Comparison of ENCODE assay signal across 8 cellular contexts in genomic region chr14:75127474-75127820, GRCh38. TPM values are rescaled to one million over a fixed set of nuclear protein-coding genes. Genes with fewer than 3 reads are reported as not detected.
DNase-seq lines count a peak whose midpoint lies in the region; ATAC-seq, FAIRE-seq and TF ChIP-seq lines count a peak whose summit lies in the region.
"Not testable (repeated sequence)": the region's sequence is repeated elsewhere in the genome, so short reads cannot be mapped to it uniquely, and the experiment has no call there.

No MANE protein-coding gene starts in this region.

- H3K27me3 ChIP-seq in BJ (ENCODE audit: control insufficient read depth, insufficient read depth, low read length); endocrine pancreas (ENCODE audit: control insufficient read depth, insufficient read depth, low read length); keratinocyte (ENCODE audit: control insufficient read depth, extremely low read depth, insufficient read depth, low read length); neuron (ENCODE audit: insufficient read depth, low read length); stomach smooth muscle (ENCODE audit: control insufficient read depth in 1 of 2, insufficient read depth in 2 of 2, low read length in 2 of 2): not testable (repeated sequence)

- H3K9me1 ChIP-seq in keratinocyte (ENCODE audit: control insufficient read depth, extremely low read depth, insufficient read depth, low read length) = not testable (repeated sequence)

- dilution Hi-C loops in keratinocyte (cut with MboI; ENCODE audit: extremely low pct_ligation_motif_present, low sequenced_read_pairs) = not testable (repeated sequence)

- peak overlapping the region; percentile 87 for H2AFZ ChIP-seq in keratinocyte (ENCODE audit: control insufficient read depth, low read length)
- H2AFZ ChIP-seq in neuron (ENCODE audit: low read depth, low read length) = not testable (repeated sequence)

- ATAC-seq in activated naive CD4-positive, alpha-beta T cell treated with anti-CD3 and anti-CD28 coated beads, Interleukin-2, amount 50 U/mL, for 72 hours = peak in 1 of 2 donors; percentile 12

- DNase-seq in BJ (ENCODE audit: low read depth); HFFc6; SK-N-MC (ENCODE audit: low read depth, low spot score); activated naive CD4-positive, alpha-beta T cell treated with anti-CD3 and anti-CD28 coated beads, Interleukin-2, amount 50 U/mL, for 72 hours (ENCODE audit: low spot score in 2 of 2); keratinocyte (ENCODE audit: low read depth, low spot score): not testable (repeated sequence)

- H3K27ac ChIP-seq in SK-N-MC = not testable (repeated sequence)
- H3K27ac ChIP-seq in keratinocyte (ENCODE audit: control insufficient read depth, insufficient read depth, low read length) (peak overlapping the region; percentile 89), stomach smooth muscle (ENCODE audit: low read length) (peak overlapping the region; percentile 98)

- H3K9ac ChIP-seq in SK-N-MC (ENCODE audit: insufficient read length) = peak overlapping the region; percentile 89
- not testable (repeated sequence) for H3K9ac ChIP-seq in endocrine pancreas (ENCODE audit: control insufficient read depth, insufficient read depth, low read length)
- H3K9ac ChIP-seq in keratinocyte (ENCODE audit: control insufficient read depth, extremely low read depth, insufficient read depth, low read length) = peak overlapping the region; percentile 89
- peak overlapping the region; percentile 86 to 98 for H3K9ac ChIP-seq in stomach smooth muscle (ENCODE audit: low read length in 2 of 2)

- peak overlapping the region; percentile 72 for H3K4me3 ChIP-seq in BJ (ENCODE audit: low read depth, low read length)
- peak overlapping the region; percentile 80 for H3K4me3 ChIP-seq in SK-N-MC
- peak overlapping the region; percentile 64 for H3K4me3 ChIP-seq in endocrine pancreas (ENCODE audit: control insufficient read depth, insufficient read depth, low read length)
- H3K4me3 ChIP-seq in keratinocyte (ENCODE audit: control insufficient read depth in 2 of 3, extremely low read depth in 1 of 3, insufficient read depth in 2 of 3, low read depth in 1 of 3, low read length in 3 of 3) = peak overlapping the region; percentile 66 to 82 (median 69)
- H3K4me3 ChIP-seq in neuron (ENCODE audit: low read length) = peak overlapping the region; percentile 68
- peak overlapping the region; percentile 94 to 96 for H3K4me3 ChIP-seq in stomach smooth muscle (ENCODE audit: low read length in 2 of 2)

- H3K79me2 ChIP-seq in keratinocyte (ENCODE audit: control insufficient read depth, insufficient read depth, low read length) = peaks cover 16% of the 10 kb centered on the region

- peaks cover 49% of the 10 kb centered on the region for H3K4me1 Mint-ChIP-seq in HFFc6 (ENCODE audit: low read depth)

- not testable (repeated sequence) for TF ChIP-seq CTCF in BJ (IDR thresholded peaks at IDR 0.05; ENCODE audit: insufficient read depth, low read depth, low read length); HFFc6 (IDR thresholded peaks at IDR 0.05); keratinocyte (optimal IDR thresholded peaks at IDR 0.05 in 1 of 3, IDR thresholded peaks at IDR 0.05 in 1 of 3, conservative IDR thresholded peaks at IDR 0.05 in 1 of 3; ENCODE audit: extremely low read depth in 1 of 3, insufficient read depth in 2 of 3, low read length in 3 of 3)

- H4K20me1 ChIP-seq in keratinocyte (ENCODE audit: control insufficient read depth, extremely low read depth, insufficient read depth, low read length) = not testable (repeated sequence)

- peak overlapping the region; percentile 97 for H3K27ac Mint-ChIP-seq in HFFc6
- peak overlapping the region; percentile 92 to 97 for H3K27ac Mint-ChIP-seq in activated naive CD4-positive, alpha-beta T cell treated with anti-CD3 and anti-CD28 coated beads, Interleukin-2, amount 50 U/mL, for 72 hours

- H3K4me3 Mint-ChIP-seq in HFFc6 = peak overlapping the region; percentile 93

- not testable (repeated sequence) for H3K4me1 ChIP-seq in endocrine pancreas (ENCODE audit: control insufficient read depth, insufficient read depth, low read length); neuron (ENCODE audit: insufficient read depth, low read length)
- H3K4me1 ChIP-seq in keratinocyte (ENCODE audit: control insufficient read depth, extremely low read depth, insufficient read depth, low read length) = peaks cover 32% of the 10 kb centered on the region
- peaks cover 25% of the 10 kb centered on the region for H3K4me1 ChIP-seq in stomach smooth muscle (ENCODE audit: control insufficient read depth, insufficient read depth, low read length)

- POLR2A ChIA-PET in BJ (lab: Charles Lee) = not testable (repeated sequence)

- not testable (repeated sequence) for H3K9me3 ChIP-seq in SK-N-MC (ENCODE audit: low read depth, low read length); endocrine pancreas (ENCODE audit: control insufficient read depth, low read length); keratinocyte (ENCODE audit: control insufficient read depth, low read depth, low read length); neuron (ENCODE audit: low read length); stomach smooth muscle (ENCODE audit: control insufficient read depth in 2 of 2, low read length in 2 of 2)

- peaks cover 14% of the 10 kb centered on the region for H3K36me3 Mint-ChIP-seq in HFFc6 (ENCODE audit: low read depth)
- H3K36me3 Mint-ChIP-seq in activated naive CD4-positive, alpha-beta T cell treated with anti-CD3 and anti-CD28 coated beads, Interleukin-2, amount 50 U/mL, for 72 hours = peaks cover 18 to 21% of the 10 kb centered on the region in 2 donors

- H3K27me3 Mint-ChIP-seq in HFFc6 (ENCODE audit: insufficient read depth) = not testable (repeated sequence)

- CTCF ChIA-PET in BJ (lab: Yijun Ruan, JAX) = interaction anchor here (0.7 to 9.3 kb wide), 4 partner anchors 43 to 177 kb away, joined by 3 to 118 read pairs (median 9); no protein-coding TSS in a partner anchor

- not testable (repeated sequence) for H3K9me3 Mint-ChIP-seq in HFFc6; activated naive CD4-positive, alpha-beta T cell treated with anti-CD3 and anti-CD28 coated beads, Interleukin-2, amount 50 U/mL, for 72 hours

- not testable (repeated sequence) for FAIRE-seq in keratinocyte (lab: Jason Lieb, UNC)

- H3K4me2 ChIP-seq in keratinocyte (ENCODE audit: control insufficient read depth, extremely low read depth, insufficient read depth, low read depth, low read length) = peak overlapping the region; percentile 93

- H3K36me3 ChIP-seq in BJ (ENCODE audit: control insufficient read depth, insufficient read depth, low read length); endocrine pancreas (ENCODE audit: control insufficient read depth, insufficient read depth, low read length); keratinocyte (ENCODE audit: control insufficient read depth in 2 of 2, extremely low read depth in 1 of 2, insufficient read depth in 2 of 2, low read length in 2 of 2); neuron (ENCODE audit: insufficient read depth, low read length); stomach smooth muscle (ENCODE audit: control insufficient read depth in 2 of 2, insufficient read depth in 2 of 2, low read length in 2 of 2): not testable (repeated sequence)
- H3K36me3 ChIP-seq in SK-N-MC (ENCODE audit: insufficient read depth, low read length) = peaks cover 14% of the 10 kb centered on the region

RNA-seq across cellular contexts. Expression of gene NEK9, which starts 0.6 kb away (rescaled TPM):
- 38.1 and 53.4 TPM in 2 replicates for polyA plus RNA-seq in BJ (2011; rRNA removed)
- polyA minus RNA-seq in BJ (2011; rRNA and poly(A)+ RNA removed) = 36.4 and 38.5 TPM in 2 replicates
- total RNA-seq in HFFc6 (2021; fragmentation: NEBNext Ultra II Directional; extraction: Animal tissue kit (Norgen Biotek cat#: 25700)) = 10 to 100 TPM; 67.6 to 79.4 (median 69.4) TPM
- 10 to 100 TPM; 47.9 to 63.1 TPM for total RNA-seq in activated naive CD4-positive, alpha-beta T cell treated with anti-CD3 and anti-CD28 coated beads, Interleukin-2, amount 50 U/mL, for 72 hours
- 23.0 to 43.7 TPM (median 27.9 TPM) in 3 replicates for polyA plus RNA-seq in keratinocyte
- 8.9 TPM for polyA plus RNA-seq in keratinocyte (2011; ENCODE audit: low read depth)
- polyA plus RNA-seq in keratinocyte (2011; cell fraction: cytosol; rRNA removed) = 14.4 and 24.7 TPM in 2 replicates
- polyA plus RNA-seq in keratinocyte (2011; cell fraction: nucleus; rRNA removed) = 47.1 and 52.6 TPM in 2 replicates
- 20.9 and 27.7 TPM in 2 replicates for polyA plus RNA-seq in keratinocyte (2012; ENCODE audit: low replicate concordance)
- 12.6 to 30.4 TPM (median 23.9 TPM) in 3 replicates for polyA minus RNA-seq in keratinocyte
- polyA minus RNA-seq in keratinocyte (2011; cell fraction: cytosol; rRNA and poly(A)+ RNA removed) = 16.7 TPM
- 35.6 and 39.6 TPM in 2 replicates for polyA minus RNA-seq in keratinocyte (2011; cell fraction: nucleus; rRNA and poly(A)+ RNA removed)

RNA-seq across cellular contexts. Expression of gene TMED10, which starts 49.0 kb away (rescaled TPM):
- polyA plus RNA-seq in BJ (2011; rRNA removed) (466 and 505 TPM in 2 replicates), keratinocyte (306 to 428 TPM (median 380 TPM) in 3 replicates)
- 326 and 514 TPM in 2 replicates for polyA minus RNA-seq in BJ (2011; rRNA and poly(A)+ RNA removed)
- total RNA-seq in HFFc6 (2021; fragmentation: NEBNext Ultra II Directional; extraction: Animal tissue kit (Norgen Biotek cat#: 25700)) = 100 to 1,000 TPM; 370 to 494 (median 430) TPM
- total RNA-seq in activated naive CD4-positive, alpha-beta T cell treated with anti-CD3 and anti-CD28 coated beads, Interleukin-2, amount 50 U/mL, for 72 hours = 100 to 1,000 TPM; 148 to 158 TPM
- 83.4 TPM for polyA plus RNA-seq in keratinocyte (2011; ENCODE audit: low read depth)
- 201 and 388 TPM in 2 replicates for polyA plus RNA-seq in keratinocyte (2011; cell fraction: cytosol; rRNA removed)
- polyA plus RNA-seq in keratinocyte (2011; cell fraction: nucleus; rRNA removed) = 420 and 431 TPM in 2 replicates
- 157 and 253 TPM in 2 replicates for polyA plus RNA-seq in keratinocyte (2012; ENCODE audit: low replicate concordance)
- polyA minus RNA-seq in keratinocyte = 565 to 838 TPM (median 646 TPM) in 3 replicates
- polyA minus RNA-seq in keratinocyte (2011; cell fraction: cytosol; rRNA and poly(A)+ RNA removed) = 534 TPM
- 437 and 484 TPM in 2 replicates for polyA minus RNA-seq in keratinocyte (2011; cell fraction: nucleus; rRNA and poly(A)+ RNA removed)

RNA-seq across cellular contexts. Expression of gene ZC2HC1C, which starts 58.0 kb away (rescaled TPM):
- 0.85 and 1.2 TPM in 2 replicates for polyA plus RNA-seq in BJ (2011; rRNA removed)
- polyA minus RNA-seq in BJ (2011; rRNA and poly(A)+ RNA removed) = 0.62 and 2.0 TPM in 2 replicates
- total RNA-seq in HFFc6 (2021; fragmentation: NEBNext Ultra II Directional; extraction: Animal tissue kit (Norgen Biotek cat#: 25700)) = 1 to 10 TPM in 3 of 6 experiments, under 1 TPM in 3; 0.43 to 1.4 (median 1.1) TPM
- total RNA-seq in activated naive CD4-positive, alpha-beta T cell treated with anti-CD3 and anti-CD28 coated beads, Interleukin-2, amount 50 U/mL, for 72 hours = 1 to 10 TPM; 1.5 to 1.8 TPM
- 0.23 to 0.68 TPM (median 0.32 TPM) in 3 replicates for polyA plus RNA-seq in keratinocyte
- 0.24 TPM for polyA plus RNA-seq in keratinocyte (2011; ENCODE audit: low read depth)
- polyA plus RNA-seq in keratinocyte (2011; cell fraction: cytosol; rRNA removed) = 0.38 and 0.47 TPM in 2 replicates
- 0.56 and 0.96 TPM in 2 replicates for polyA plus RNA-seq in keratinocyte (2011; cell fraction: nucleus; rRNA removed)
- polyA plus RNA-seq in keratinocyte (2012; ENCODE audit: low replicate concordance) = 0.32 and 0.57 TPM in 2 replicates
- 1.0 to 1.1 TPM in 2 of 3 replicates, not detected in the other for polyA minus RNA-seq in keratinocyte
- not detected for polyA minus RNA-seq in keratinocyte (2011; cell fraction: cytosol; rRNA and poly(A)+ RNA removed)
- polyA minus RNA-seq in keratinocyte (2011; cell fraction: nucleus; rRNA and poly(A)+ RNA removed) = 0.32 TPM in 1 of 2 replicates, not detected in the other
